24 cellular contexts compared by ENCODE assay signal in the genomic region with DNA sequence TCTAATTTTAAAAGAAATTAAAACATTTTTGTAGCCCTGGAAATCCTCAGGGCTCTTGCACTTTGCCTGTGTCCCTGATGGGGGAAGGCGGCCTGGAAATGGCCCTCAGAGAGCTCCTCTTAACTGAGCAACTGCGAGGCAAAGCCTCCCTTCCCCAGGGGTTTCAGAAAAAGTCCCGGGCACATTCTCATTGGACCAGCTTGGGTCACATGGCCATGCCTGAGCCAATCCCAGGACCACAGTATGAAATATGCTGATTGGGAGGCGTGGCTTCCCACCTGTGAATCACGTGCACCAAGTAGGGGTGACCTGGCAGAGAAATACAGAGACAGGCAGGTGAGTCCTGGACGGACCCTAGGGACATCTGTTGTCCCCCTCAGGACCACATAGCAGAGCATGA.
A peak's percentile ranks its signal among the peaks of the same experiment; 100 is the strongest.
DNase-seq lines count a peak whose midpoint lies in the region; ATAC-seq and TF ChIP-seq lines count a peak whose summit lies in the region.
"Had no signal": no experiment of that assay in that cellular context is flagged by ENCODE, and none has a peak within 500 bp of the region (broad histone marks: within the 10 kb centered on the region; RNA-seq: fewer than 3 reads in every experiment).

No MANE protein-coding gene starts in this region.

- H3K36me3 Mint-ChIP-seq in stimulated activated memory B cell treated with anti-CD40 and anti-IgM and Interleukin-4, amounts not matched to agents 10 μg/mL and 1 μg/mL and 100 μg/mL, for 72 hours = no peaks in the 10 kb centered on the region
- H3K36me3 Mint-ChIP-seq: activated naive CD4-positive, alpha-beta T cell treated with anti-CD3 and anti-CD28 coated beads, Interleukin-2, amount 50 U/mL, for 72 hours; CD4-positive, CD25-positive, alpha-beta regulatory T cell; natural killer cell had no signal

- H3K4me1 Mint-ChIP-seq in stimulated activated memory B cell treated with anti-CD40 and anti-IgM and Interleukin-4, amounts not matched to agents 10 μg/mL and 1 μg/mL and 100 μg/mL, for 72 hours = no peaks in the 10 kb centered on the region

- no peak overlapping the region for H3K4me3 Mint-ChIP-seq in stimulated activated memory B cell treated with anti-CD40 and anti-IgM and Interleukin-4, amounts not matched to agents 10 μg/mL and 1 μg/mL and 100 μg/mL, for 72 hours
- H3K4me3 Mint-ChIP-seq: CD4-positive, CD25-positive, alpha-beta regulatory T cell; natural killer cell had no signal

- no peaks in the 10 kb centered on the region for H3K9me3 Mint-ChIP-seq in stimulated activated memory B cell treated with anti-CD40 and anti-IgM and Interleukin-4, amounts not matched to agents 10 μg/mL and 1 μg/mL and 100 μg/mL, for 72 hours
- H3K9me3 Mint-ChIP-seq: activated naive CD4-positive, alpha-beta T cell treated with anti-CD3 and anti-CD28 coated beads, Interleukin-2, amount 50 U/mL, for 72 hours; natural killer cell had no signal

- DNase-seq in ELR (ENCODE audit: low read depth) (peak; percentile 5), NAMALWA (ENCODE audit: low spot score) (peak; percentile 38), osteoblast (ENCODE audit: insufficient read length, low spot score, missing footprints) (peak; percentile 61), DMS79 (lab: John Stamatoyannopoulos, UW) (no peak), H4 (ENCODE audit: low spot score) (no peak)
- DNase-seq: activated CD4-positive, alpha-beta T cell treated with anti-CD3 and anti-CD28 coated beads, Interleukin-2, amount 50 U/mL, for 1 hour; CD4-positive, CD25-positive, alpha-beta regulatory T cell; central memory CD4-positive, alpha-beta T cell; GF-D8; KBM-7; left ventricle myocardium inferior; natural killer cell; NCI-H2029; NCI-H345; T-helper 2 cell had no signal

- H3K27me3 Mint-ChIP-seq in stimulated activated memory B cell treated with anti-CD40 and anti-IgM and Interleukin-4, amounts not matched to agents 10 μg/mL and 1 μg/mL and 100 μg/mL, for 72 hours = peaks cover 63% of the 10 kb centered on the region

- no peak overlapping the region for H3K27ac Mint-ChIP-seq in stimulated activated memory B cell treated with anti-CD40 and anti-IgM and Interleukin-4, amounts not matched to agents 10 μg/mL and 1 μg/mL and 100 μg/mL, for 72 hours
- H3K27ac Mint-ChIP-seq: activated naive CD4-positive, alpha-beta T cell treated with anti-CD3 and anti-CD28 coated beads, Interleukin-2, amount 50 U/mL, for 72 hours; CD4-positive, CD25-positive, alpha-beta regulatory T cell; natural killer cell had no signal

- no peak overlapping the region for H3K4me3 ChIP-seq in osteoblast (ENCODE audit: insufficient read depth, low read length)
- H3K4me3 ChIP-seq: ascending aorta, heart left ventricle, left ventricle myocardium inferior, SJSA1, thoracic aorta had no signal

- no peaks in the 10 kb centered on the region for H3K4me1 ChIP-seq in osteoblast (ENCODE audit: insufficient read depth, low read length)
- H3K4me1 ChIP-seq: SJSA1 had no signal

- no peaks in the 10 kb centered on the region for H3K36me3 ChIP-seq in osteoblast (ENCODE audit: insufficient read depth, low read length)
- H3K36me3 ChIP-seq: ascending aorta, heart left ventricle, left ventricle myocardium inferior, SJSA1, thoracic aorta had no signal

- H3K27ac ChIP-seq in cingulate gyrus (ENCODE audit: low read depth, low read length) = peak overlapping the region; percentile 97
- no peak overlapping the region for H3K27ac ChIP-seq in osteoblast (ENCODE audit: low read depth, low read length)
- H3K27ac ChIP-seq: ascending aorta, heart left ventricle, left ventricle myocardium inferior, parathyroid adenoma, SJSA1, thoracic aorta had no signal

- H4K20me1 ChIP-seq in osteoblast (ENCODE audit: insufficient read depth, low read length) = no peaks in the 10 kb centered on the region

- H3K79me2 ChIP-seq in osteoblast (ENCODE audit: insufficient read depth, low read length) = no peaks in the 10 kb centered on the region
- H3K79me2 ChIP-seq: parathyroid adenoma had no signal

- TF ChIP-seq CTCF in osteoblast (IDR thresholded peaks at IDR 0.05; ENCODE audit: extremely low read depth, low read depth, low read length) = no peak

- no peak overlapping the region for H3K4me2 ChIP-seq in osteoblast (ENCODE audit: insufficient read depth, low read length)

- H2AFZ ChIP-seq in osteoblast (ENCODE audit: low read length) = no peak overlapping the region
- H2AFZ ChIP-seq: parathyroid adenoma had no signal

- no peak for ATAC-seq in stimulated activated memory B cell treated with anti-CD40 and anti-IgM and Interleukin-4, amounts not matched to agents 10 μg/mL and 1 μg/mL and 100 μg/mL, for 72 hours
- no peak for ATAC-seq in GM21737 (IDR thresholded peaks at IDR 0.05; ENCODE audit: unreplicated experiment)
- ATAC-seq: activated naive CD4-positive, alpha-beta T cell treated with anti-CD3 and anti-CD28 coated beads, Interleukin-2, amount 50 U/mL, for 72 hours; heart left ventricle; natural killer cell had no signal

- H3K27me3 ChIP-seq in osteoblast (ENCODE audit: insufficient read depth, low read length) = no peaks in the 10 kb centered on the region
- H3K27me3 ChIP-seq: ascending aorta had no signal

- no peaks in the 10 kb centered on the region for H3K9me3 ChIP-seq in osteoblast (ENCODE audit: low read depth, low read length)
- H3K9me3 ChIP-seq: ascending aorta, heart left ventricle, left ventricle myocardium inferior, SJSA1, thoracic aorta had no signal

Comparison
In these comparisons a context has a peak if more than half of its experiments do, and no peak if none do; other contexts are left out.
1. DNase-seq: peak in ELR (single experiment), NAMALWA (single experiment) and osteoblast (single experiment); none in DMS79 (single experiment) and H4 (single experiment).